ENCODE assay signal across 19 cellular contexts in the genomic region with DNA sequence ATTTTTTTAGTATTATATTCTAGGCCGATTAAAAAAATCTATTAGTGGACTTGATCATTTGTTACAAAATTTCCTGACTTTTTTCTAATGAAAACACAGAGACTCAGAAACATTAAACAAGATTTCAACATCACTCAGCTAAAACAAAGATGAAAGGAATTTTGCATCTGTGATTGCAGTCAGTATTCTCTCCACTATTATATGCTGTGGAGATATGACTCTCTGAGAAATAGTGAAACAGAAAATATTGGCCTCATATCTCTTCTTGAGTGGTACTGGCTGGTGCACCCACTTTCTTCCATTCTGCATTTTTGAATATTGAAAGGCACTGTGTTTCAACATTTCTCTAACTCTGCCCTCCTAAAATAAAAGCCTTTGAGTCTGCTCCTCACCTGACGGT.
"Had no signal": no experiment of that assay in that cellular context is flagged by ENCODE, and none has a peak within 500 bp of the region (broad histone marks: within the 10 kb centered on the region; RNA-seq: fewer than 3 reads in every experiment).

No MANE protein-coding gene starts in this region.

- ATAC-seq: Panc1 had no signal

- H3K27ac ChIP-seq: HL-60, RWPE1 had no signal

- DNase-seq: KBM-7, MV-4-11, NCI-H1048, NCI-H1105, NCI-H1417, NCI-H1436 treated with DMSO at 0.1 percent for 48 hours, NCI-H1694, NCI-H187 treated with DMSO at 0.1 percent for 48 hours, NCI-H2029 treated with DMSO at 0.1 percent for 48 hours, NCI-H2227 treated with DMSO at 0.1 percent for 48 hours, NCI-H524, NCI-H526 treated with DMSO at 0.1 percent for 48 hours, NCI-H748 treated with DMSO at 0.1 percent for 48 hours, SHP77, SK-N-SH, SW 1271 had no signal

- H3K9me3 ChIP-seq: SK-N-SH had no signal
